In genomic region chr9:94554078-94554438, GRCh38 we compare ENCODE assay signal across 13 cellular contexts. TPM values are rescaled to one million over a fixed set of nuclear protein-coding genes. Genes with fewer than 3 reads are reported as not detected.
DNase-seq lines count a peak whose midpoint lies in the region; ATAC-seq and TF ChIP-seq lines count a peak whose summit lies in the region.
"Had no signal": no experiment of that assay in that cellular context is flagged by ENCODE, and none has a peak within 500 bp of the region (broad histone marks: within the 10 kb centered on the region; RNA-seq: fewer than 3 reads in every experiment).

No MANE protein-coding gene starts in this region.

- H3K9ac ChIP-seq in HCT116 (ENCODE audit: low read length) (peak overlapping the region; percentile 75), iPS-15b (ENCODE audit: low read depth, low read length) (peak overlapping the region; percentile 80), rectal smooth muscle tissue (ENCODE audit: low read length) (no peak overlapping the region)

- H3K36me3 ChIP-seq in HCT116 (ENCODE audit: control insufficient read depth in 1 of 2, insufficient read depth in 2 of 2, low read length in 2 of 2) (0 out of 4 replicates have a peak, but pooled peaks cover 0 to 5% of the 10 kb centered on the region in 2 experiments), RWPE2 (ENCODE audit: low read depth) (peaks cover 6% of the 10 kb centered on the region), iPS-15b (ENCODE audit: control insufficient read depth, insufficient read depth, low read length) (peaks cover 2% of the 10 kb centered on the region), rectal smooth muscle tissue (ENCODE audit: control insufficient read depth, insufficient read depth, low read length) (no peaks in the 10 kb centered on the region)

- H3K4me2 ChIP-seq in HCT116 (ENCODE audit: low read length): peak overlapping the region; percentile 84

- H3K79me2 ChIP-seq in HCT116 (ENCODE audit: insufficient read depth, low read length): 0 out of 2 replicates have a peak, but pooled peaks cover 3% of the 10 kb centered on the region

- H3K4me1 ChIP-seq in HCT116 (ENCODE audit: control insufficient read depth in 1 of 2, insufficient read depth in 2 of 2, low read length in 2 of 2) (peaks cover 6 to 21% of the 10 kb centered on the region in 2 experiments; a peak in 2 of 4 replicates), RWPE2 (ENCODE audit: insufficient read depth, poor library complexity, severe bottlenecking) (peaks cover 3% of the 10 kb centered on the region), iPS-15b (ENCODE audit: control insufficient read depth, insufficient read depth, low read length) (no peaks in the 10 kb centered on the region), rectal smooth muscle tissue (ENCODE audit: control insufficient read depth, insufficient read depth, low read length) (no peaks in the 10 kb centered on the region)

- peak overlapping the region; percentile 79; the same call in 1 of the 2 replicates for H3K27ac ChIP-seq in HCT116 (ENCODE audit: low read depth, low read length)
- no peak overlapping the region for H3K27ac ChIP-seq in RWPE2 (ENCODE audit: poor library complexity, severe bottlenecking)
- no peak overlapping the region for H3K27ac ChIP-seq in rectal smooth muscle tissue (ENCODE audit: low read depth, low read length)

- H3K9me3 ChIP-seq in HCT116 (ENCODE audit: control insufficient read depth in 1 of 2, insufficient read depth in 1 of 2, low read depth in 1 of 2, low read length in 2 of 2) (no peaks in the 10 kb centered on the region), RWPE2 (ENCODE audit: severe bottlenecking) (no peaks in the 10 kb centered on the region), iPS-15b (ENCODE audit: control insufficient read depth, insufficient read depth, low read length) (no peaks in the 10 kb centered on the region)

- no TSS peak for BruUV-seq in HCT116 (replicated peaks; lab: Mats Ljungman, UMichigan)

- TF ChIP-seq RAD21 in HCT116 (IDR thresholded peaks at IDR 0.05; ENCODE audit: low read depth): no peak

- intact Hi-C loops in HCT116 (cut with micrococcal nuclease): loop anchor here (10.0 kb wide), 2 partner anchors 581 to 1661 kb away; no protein-coding TSS in a partner anchor

- ATAC-seq in HCT116: peak; percentile 49
- ATAC-seq in RWPE2 (ENCODE audit: low read depth): peak; percentile 28; the same call in 1 of the 3 replicates
- ATAC-seq in HG03095 (IDR thresholded peaks at IDR 0.05; ENCODE audit: unreplicated experiment): no peak

- POLR2A ChIA-PET in HCT116 (lab: Charles Lee): interaction anchor here (1.0 to 1.7 kb wide), 7 partner anchors 16 to 125 kb away, joined by 3 to 6 read pairs (median 4); no protein-coding TSS in a partner anchor

- DNase-seq in HCT116 (ENCODE audit: low read depth, low spot score) (no peak), RWPE2 (ENCODE audit: low spot score) (no peak), activated T-cell treated with anti-CD3 and anti-CD28 coated beads for 4 hours (no peak), GM03348 (ENCODE audit: low spot score) (no peak), epidermal melanocyte (ENCODE audit: insufficient read length, low spot score) (no peak)
- DNase-seq: activated effector memory CD4-positive, alpha-beta T cell treated with Interleukin-2 at 50 U/mL for 16 hours; midbrain; T-helper 17 cell had no signal

- no peak for TF ChIP-seq POLR2A in HCT116 (IDR thresholded peaks at IDR 0.05; ENCODE audit: borderline replicate concordance, extremely low read depth, insufficient read depth, insufficient read length)

- TF ChIP-seq CTCF in HCT116 (IDR thresholded peaks at IDR 0.05 in 2 of 3, conservative IDR thresholded peaks at IDR 0.05 in 1 of 3; ENCODE audit: borderline replicate concordance in 1 of 3, insufficient read depth in 1 of 3, low read depth in 2 of 3, low read length in 2 of 3) (no peak), RWPE2 (IDR thresholded peaks at IDR 0.05; ENCODE audit: poor library complexity, severe bottlenecking) (no peak)

- RAD21 ChIA-PET in HCT116 (lab: Charles Lee; ENCODE audit: low non-redundant PET in 1 of 2, low total read pairs in 2 of 2, uncharacterized antibody in 2 of 2, unreplicated experiment in 2 of 2): interaction anchor here (0.6 to 0.7 kb wide), 2 partner anchors 115 to 531 kb away, joined by 3 to 4 read pairs; no protein-coding TSS in a partner anchor

- H3K27me3 ChIP-seq in HCT116 (ENCODE audit: insufficient read depth, low read length) (no peaks in the 10 kb centered on the region), RWPE2 (ENCODE audit: insufficient read depth, poor library complexity, severe bottlenecking) (no peaks in the 10 kb centered on the region), iPS-15b (ENCODE audit: control insufficient read depth, insufficient read depth, low read length) (no peaks in the 10 kb centered on the region), rectal smooth muscle tissue (ENCODE audit: control insufficient read depth, insufficient read depth, low read length) (no peaks in the 10 kb centered on the region)

- no peaks in the 10 kb centered on the region for H4K20me1 ChIP-seq in HCT116 (ENCODE audit: insufficient read depth)

- H3K4me3 ChIP-seq in HCT116 (replicated peaks in 1 of 2; ENCODE audit: low read depth in 1 of 2, low read length in 2 of 2): peak overlapping the region; percentile 69 to 80
- peak overlapping the region; percentile 46 for H3K4me3 ChIP-seq in RWPE2 (ENCODE audit: severe bottlenecking)
- H3K4me3 ChIP-seq in iPS-15b (ENCODE audit: low read depth, low read length): peak overlapping the region; percentile 87
- peak overlapping the region; percentile 60 for H3K4me3 ChIP-seq in rectal smooth muscle tissue (ENCODE audit: low read length)

- CTCF ChIA-PET in HCT116 (lab: Charles Lee): interaction anchor here (0.9 to 1.6 kb wide), 7 partner anchors 46 to 614 kb away, joined by 3 to 11 read pairs (median 6); no protein-coding TSS in a partner anchor

- peak overlapping the region; percentile 79 for H2AFZ ChIP-seq in HCT116 (ENCODE audit: low read depth, low read length, poor library complexity, severe bottlenecking)

- H3K9me2 ChIP-seq in HCT116 (ENCODE audit: insufficient read depth): no peaks in the 10 kb centered on the region

TF ChIP-seq in HCT116, 20 proteins besides CTCF, POLR2A, EP300 and RAD21 (continues in another document):
- TF ChIP-seq SRF (IDR thresholded peaks at IDR 0.05; ENCODE audit: low read depth): no peak
- TF ChIP-seq POLR2AphosphoS5 (IDR thresholded peaks at IDR 0.05; ENCODE audit: low read depth, low read length): no peak
- TF ChIP-seq SP1 (IDR thresholded peaks at IDR 0.05; ENCODE audit: low read depth): no peak
- TF ChIP-seq EZH2phosphoT487 (IDR thresholded peaks at IDR 0.05; ENCODE audit: borderline replicate concordance): no peak
- TF ChIP-seq JUND (IDR thresholded peaks at IDR 0.05): no peak
- no peak for TF ChIP-seq ZFX (IDR thresholded peaks at IDR 0.05)
- TF ChIP-seq ELF1 (IDR thresholded peaks at IDR 0.05; ENCODE audit: borderline replicate concordance, low read depth): no peak
- TF ChIP-seq REST (IDR thresholded peaks at IDR 0.05; ENCODE audit: low read depth): no peak
- TF ChIP-seq ATF3 (IDR thresholded peaks at IDR 0.05): no peak
- no peak for TF ChIP-seq EGR1 (IDR thresholded peaks at IDR 0.05; ENCODE audit: low read depth)
- TF ChIP-seq EZH2 (IDR thresholded peaks at IDR 0.05): no peak
- TF ChIP-seq MAX (IDR thresholded peaks at IDR 0.05): no peak
- TF ChIP-seq FOSL1 (IDR thresholded peaks at IDR 0.05; ENCODE audit: low read depth): no peak
- no peak for TF ChIP-seq ZNF274 (IDR thresholded peaks at IDR 0.05; ENCODE audit: low read depth, low read length)

RNA-seq across cellular contexts. Expression of gene PCAT7, which starts 0.8 kb away (rescaled TPM):
- total RNA-seq in HCT116 (2021; ENCODE audit: unreplicated experiment): 3.8 TPM
- 1.2 and 1.8 TPM in 2 replicates for polyA plus RNA-seq in HCT116 (2012)
- total RNA-seq: CD4-positive, CD25-positive, alpha-beta regulatory T cell; LHCN-M2; T-helper 17 cell had no signal
- polyA plus RNA-seq: CD4-positive, CD25-positive, alpha-beta regulatory T cell had no signal

RNA-seq across cellular contexts. Expression of gene FBP2, which starts 39.6 kb away (rescaled TPM):
- not detected for total RNA-seq in HCT116 (2021; ENCODE audit: unreplicated experiment)
- polyA plus RNA-seq in HCT116 (2012): 0.11 TPM in 1 of 2 replicates, not detected in the other
- total RNA-seq: CD4-positive, CD25-positive, alpha-beta regulatory T cell; LHCN-M2; T-helper 17 cell had no signal
- polyA plus RNA-seq: CD4-positive, CD25-positive, alpha-beta regulatory T cell had no signal
